ENCODE assay signal across 1 cellular context in the genomic region with DNA sequence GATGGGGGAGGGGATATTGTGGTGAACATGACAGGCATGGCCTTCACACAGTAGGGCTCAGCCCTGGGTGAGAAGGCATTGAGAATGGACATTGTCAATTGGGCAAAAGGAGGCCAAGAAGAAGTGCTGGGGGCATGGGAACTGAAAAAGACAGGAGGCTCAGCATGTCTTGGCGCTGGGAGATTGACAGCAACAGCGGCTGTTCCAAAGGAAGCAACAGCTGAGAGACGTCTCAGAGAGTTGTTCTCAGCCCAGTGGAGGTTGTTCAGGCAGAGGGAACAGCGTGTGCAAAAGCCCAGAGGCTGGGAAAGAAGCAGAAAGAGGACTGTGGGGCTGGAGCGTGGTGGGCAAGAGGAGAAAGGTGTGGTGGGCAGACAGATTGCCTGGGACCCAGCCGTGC. TPM values are rescaled to one million over a fixed set of nuclear protein-coding genes. Genes with fewer than 3 reads are reported as not detected.
"Had no signal": no experiment of that assay in that cellular context is flagged by ENCODE, and none has a peak within 500 bp of the region (broad histone marks: within the 10 kb centered on the region; RNA-seq: fewer than 3 reads in every experiment).

No MANE protein-coding gene starts in this region.

RNA-seq across cellular contexts. Expression of a gene that starts 53.9 kb away (rescaled TPM):
- total RNA-seq: T-helper 1 cell treated with Interleukin-12 subunit alpha and Interleukin-12 subunit beta and Interleukin-4 antibody, amounts not matched to agents 30 ng/mL and 1 ng/mL, for 36 hours had no signal
